ENCODE assay signal across 10 cellular contexts in genomic region chr22:29074276-29074625, GRCh38. TPM values are rescaled to one million over a fixed set of nuclear protein-coding genes. Genes with fewer than 3 reads are reported as not detected.
DNase-seq lines count a peak whose midpoint lies in the region; ATAC-seq and TF ChIP-seq lines count a peak whose summit lies in the region.
"Had no signal": no experiment of that assay in that cellular context is flagged by ENCODE, and none has a peak within 500 bp of the region (broad histone marks: within the 10 kb centered on the region; RNA-seq: fewer than 3 reads in every experiment).

No MANE protein-coding gene starts in this region.

- TF ChIP-seq CTCF in heart right ventricle (IDR thresholded peaks at IDR 0.05) (no peak), nephron progenitor cell (IDR thresholded peaks at IDR 0.05) (no peak), uterus (IDR thresholded peaks at IDR 0.05) (no peak)

- no peak for DNase-seq in heart right ventricle
- DNase-seq in cardiac septum (ENCODE audit: low spot score) = no peak
- DNase-seq in nephron progenitor cell = no peak
- no peak for DNase-seq in uterus
- no peak for DNase-seq in DMS114 treated with DMSO at 0.1 percent for 48 hours (lab: John Stamatoyannopoulos, UW; ENCODE audit: unreplicated experiment)
- no peak for DNase-seq in middle frontal gyrus (ENCODE audit: extremely low spot score, low spot score)
- DNase-seq: amniotic stem cell had no signal

- no peaks in the 10 kb centered on the region for H3K9me3 ChIP-seq in heart right ventricle
- H3K9me3 ChIP-seq in esophagus (ENCODE audit: control insufficient read depth in 2 of 2, insufficient read depth in 1 of 2, low read depth in 1 of 2, low read length in 1 of 2) = no peaks in the 10 kb centered on the region
- H3K9me3 ChIP-seq in uterus = no peaks in the 10 kb centered on the region

- WGBS in heart right ventricle, 2 donors = 61 to 65% methylated on average over 8 of the region's 8 CpGs
- WGBS in esophagus, 2 donors = 32 to 36% methylated on average over 8 of the region's 8 CpGs

- peak in 2 of 8 donors; percentile 0 to 6 for ATAC-seq in heart right ventricle
- no peak for ATAC-seq in HG03175 (IDR thresholded peaks at IDR 0.05; ENCODE audit: unreplicated experiment)

- peaks cover 70% of the 10 kb centered on the region for H3K4me1 Mint-ChIP-seq in nephron progenitor cell

- no peaks in the 10 kb centered on the region for H3K9me3 Mint-ChIP-seq in nephron progenitor cell

- H3K4me3 ChIP-seq in heart right ventricle (peak overlapping the region in 9 of 10 donors; percentile 66 to 86 (median 81)), esophagus (ENCODE audit: low read depth in 1 of 2, low read length in 2 of 2) (peak overlapping the region; percentile 76 to 80), uterus (peak overlapping the region; percentile 48 to 80)

- peaks cover 4 to 59% (median 35%) of the 10 kb centered on the region in 9 donors for H3K4me1 ChIP-seq in heart right ventricle
- peaks cover 2 to 9% of the 10 kb centered on the region in 2 donors for H3K4me1 ChIP-seq in esophagus (ENCODE audit: control insufficient read depth in 2 of 2, insufficient read depth in 2 of 2, low read length in 1 of 2)
- no peaks in the 10 kb centered on the region for H3K4me1 ChIP-seq in uterus

- H3K36me3 Mint-ChIP-seq in nephron progenitor cell (ENCODE audit: low read depth) = no peaks in the 10 kb centered on the region

- intact Hi-C loops in heart right ventricle (cut with DNase I) = loop anchor here in 4 of 10 donors (5.0 to 10.0 kb wide), 2 partner anchors 78 to 81 kb away; no protein-coding TSS in a partner anchor
- intact Hi-C loops in cardiac septum (cut with DNase I) = loop anchor here (5.0 kb wide), 1 partner anchor 78 kb away; no protein-coding TSS in a partner anchor
- intact Hi-C loops in uterus (cut with DNase I; ENCODE audit: low total_unique reads) = no loop called here

- H3K27ac ChIP-seq in heart right ventricle (peak overlapping the region in 6 of 10 donors; percentile 14 to 84 (median 70)), esophagus (ENCODE audit: low read depth in 2 of 2, low read length in 1 of 2) (peak overlapping the region; percentile 88 to 95), uterus (peak overlapping the region; percentile 54 to 55)

- H3K4me3 Mint-ChIP-seq in nephron progenitor cell = peak overlapping the region; percentile 77

- H3K36me3 ChIP-seq in heart right ventricle (no peaks in the 10 kb centered on the region), esophagus (ENCODE audit: control insufficient read depth in 2 of 2, insufficient read depth in 2 of 2, low read length in 1 of 2) (no peaks in the 10 kb centered on the region), uterus (no peaks in the 10 kb centered on the region)

- H3K27me3 Mint-ChIP-seq in nephron progenitor cell (ENCODE audit: low read depth, poor library complexity) = peaks cover 22% of the 10 kb centered on the region

- no peak for TF ChIP-seq POLR2A in uterus (IDR thresholded peaks at IDR 0.05)

- H3K27me3 ChIP-seq in heart right ventricle (peaks cover 0 to 66% (median 0%) of the 10 kb centered on the region in 7 donors), esophagus (ENCODE audit: control insufficient read depth in 1 of 2, insufficient read depth in 2 of 2, low read length in 2 of 2) (no peaks in the 10 kb centered on the region), uterus (no peaks in the 10 kb centered on the region)

- H3K27ac Mint-ChIP-seq in nephron progenitor cell = no peak overlapping the region

RNA-seq across cellular contexts. Expression of gene KREMEN1, which starts 1.4 kb away (rescaled TPM):
- total RNA-seq in heart right ventricle (10 to 100 TPM; 16.1 to 46.3 (median 37.5) TPM), cardiac septum (52.1 TPM), uterus (10 to 100 TPM in 3 of 4 donors, 1 to 10 TPM in 1; 5.9 to 25.1 (median 10.2) TPM)
- polyA plus RNA-seq in heart right ventricle (10 to 100 TPM in 1 of 2 donors, 1 to 10 TPM in 1; 7.4 to 14.9 TPM), esophagus (10 to 100 TPM; 29.1 to 31.4 TPM)

RNA-seq across cellular contexts. Expression of gene C22orf31, which starts 12.6 kb away (rescaled TPM):
- total RNA-seq in heart right ventricle (under 1 TPM in 1 of 10 donors, not detected in 9; 0.24 TPM), cardiac septum (not detected), uterus (not detected)
- polyA plus RNA-seq in heart right ventricle (not detected), esophagus (under 1 TPM; 0.13 to 0.26 TPM)
- total RNA-seq: RPMI7951 had no signal
